Comparison of ENCODE assay signal across 17 cellular contexts in the genomic region with DNA sequence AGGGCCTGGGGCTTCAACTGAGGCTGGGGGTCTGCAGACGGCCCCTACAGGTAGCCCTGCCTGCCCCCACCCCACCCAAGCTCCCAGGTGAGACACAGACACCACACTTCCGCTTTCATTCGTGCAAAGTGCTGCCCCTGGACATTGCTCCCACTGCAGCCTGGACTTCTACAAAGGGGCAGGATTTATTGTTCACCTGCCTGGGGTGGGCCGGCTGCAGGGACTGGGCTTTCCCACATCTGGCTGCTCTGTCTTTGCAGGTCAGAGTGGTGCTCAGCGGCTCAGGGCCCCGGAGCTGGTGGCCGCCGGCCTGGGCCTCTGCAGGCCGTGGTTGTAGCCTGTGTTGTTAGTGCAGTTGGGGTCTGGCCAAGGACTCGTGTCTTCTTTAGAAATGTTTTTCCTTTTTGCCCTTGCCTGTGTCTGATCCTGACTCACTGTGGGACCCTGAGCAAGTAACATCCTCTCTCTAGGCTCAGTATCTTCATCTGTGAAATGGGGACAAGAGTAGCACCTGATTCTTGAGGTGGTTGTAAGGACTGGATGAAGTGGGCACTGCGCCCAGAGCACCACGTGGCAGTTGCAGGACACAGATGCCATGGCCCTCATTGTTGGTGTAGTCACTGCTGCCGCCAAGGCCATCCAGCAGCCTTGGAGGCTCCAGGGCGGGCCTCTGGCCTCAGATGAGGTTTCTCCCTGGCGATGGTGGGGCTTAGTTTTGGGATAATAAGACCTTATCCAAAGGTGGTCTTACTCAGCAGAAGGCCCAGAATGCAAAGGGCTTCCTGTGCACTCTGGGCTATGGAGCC.
DNase-seq lines count a peak whose midpoint lies in the region; ATAC-seq and TF ChIP-seq lines count a peak whose summit lies in the region.
"Had no signal": no experiment of that assay in that cellular context is flagged by ENCODE, and none has a peak within 500 bp of the region (broad histone marks: within the 10 kb centered on the region; RNA-seq: fewer than 3 reads in every experiment).

No MANE protein-coding gene starts in this region.

- POLR2A ChIA-PET in HCT116 (lab: Charles Lee) (no interaction called here), OCI-LY7 (lab: Charles Lee) (no interaction called here)

- H3K9me3 ChIP-seq in HCT116 (ENCODE audit: control insufficient read depth in 1 of 2, insufficient read depth in 1 of 2, low read depth in 1 of 2, low read length in 2 of 2): no peaks in the 10 kb centered on the region
- no peaks in the 10 kb centered on the region for H3K9me3 ChIP-seq in lower lobe of right lung
- no peaks in the 10 kb centered on the region for H3K9me3 ChIP-seq in OCI-LY7 (ENCODE audit: low read length)
- H3K9me3 ChIP-seq: A549, MG63 had no signal

- H3K4me2 ChIP-seq in HCT116 (ENCODE audit: low read length) (peak overlapping the region; percentile 78; the same call in 1 of the 2 replicates), OCI-LY7 (ENCODE audit: low read length) (no peak overlapping the region)
- H3K4me2 ChIP-seq: KMS-11 had no signal

- H3K27ac Mint-ChIP-seq in activated naive CD4-positive, alpha-beta T cell treated with anti-CD3 and anti-CD28 coated beads, Interleukin-2, amount 50 U/mL, for 24 hours: no peak overlapping the region
- H3K27ac Mint-ChIP-seq in activated naive CD4-positive, alpha-beta T cell treated with anti-CD3 and anti-CD28 coated beads, Interleukin-2, amount 50 U/mL, for 72 hours: no peak overlapping the region
- H3K27ac Mint-ChIP-seq: GM23338 had no signal

- H3K4me3 Mint-ChIP-seq in activated naive CD4-positive, alpha-beta T cell treated with anti-CD3 and anti-CD28 coated beads, Interleukin-2, amount 50 U/mL, for 24 hours: peak overlapping the region; percentile 51

- no peaks in the 10 kb centered on the region; a peak in 1 of 4 replicates for H3K36me3 ChIP-seq in HCT116 (ENCODE audit: control insufficient read depth in 1 of 2, insufficient read depth in 2 of 2, low read length in 2 of 2)
- no peaks in the 10 kb centered on the region for H3K36me3 ChIP-seq in lower lobe of right lung
- no peaks in the 10 kb centered on the region for H3K36me3 ChIP-seq in OCI-LY7 (ENCODE audit: insufficient read depth, low read length)
- H3K36me3 ChIP-seq: MG63 had no signal

- H3K4me3 ChIP-seq in HCT116 (replicated peaks in 1 of 2; ENCODE audit: low read depth in 1 of 2, low read length in 2 of 2) (no peak overlapping the region), lower lobe of right lung (no peak overlapping the region), OCI-LY7 (ENCODE audit: low read depth, low read length, poor library complexity, severe bottlenecking) (no peak overlapping the region)
- H3K4me3 ChIP-seq: A549, MG63 had no signal

- ATAC-seq in activated naive CD4-positive, alpha-beta T cell treated with anti-CD3 and anti-CD28 coated beads, Interleukin-2, amount 50 U/mL, for 72 hours: no peak
- ATAC-seq in HCT116: no peak
- ATAC-seq in lower lobe of right lung: no peak

- H3K4me1 Mint-ChIP-seq in activated naive CD4-positive, alpha-beta T cell treated with anti-CD3 and anti-CD28 coated beads, Interleukin-2, amount 50 U/mL, for 24 hours: no peaks in the 10 kb centered on the region

- no peak for TF ChIP-seq RAD21 in HCT116 (IDR thresholded peaks at IDR 0.05; ENCODE audit: low read depth)

- intact Hi-C loops in HCT116 (cut with micrococcal nuclease): loop anchor here (5.0 kb wide), 1 partner anchor 349 kb away; no protein-coding TSS in a partner anchor
- intact Hi-C loops in lower lobe of right lung (cut with DNase I): no loop called here
- intact Hi-C loops in OCI-LY7 (cut with micrococcal nuclease; ENCODE audit: unreplicated experiment): no loop called here

- no peaks in the 10 kb centered on the region for H3K9me3 Mint-ChIP-seq in activated naive CD4-positive, alpha-beta T cell treated with anti-CD3 and anti-CD28 coated beads, Interleukin-2, amount 50 U/mL, for 24 hours
- no peaks in the 10 kb centered on the region for H3K9me3 Mint-ChIP-seq in activated naive CD4-positive, alpha-beta T cell treated with anti-CD3 and anti-CD28 coated beads, Interleukin-2, amount 50 U/mL, for 72 hours
- H3K9me3 Mint-ChIP-seq: GM23338 had no signal

- H3K79me2 ChIP-seq in HCT116 (ENCODE audit: insufficient read depth, low read length) (no peaks in the 10 kb centered on the region), OCI-LY7 (ENCODE audit: insufficient read depth, low read depth, low read length) (no peaks in the 10 kb centered on the region)

- H4K20me1 ChIP-seq in HCT116 (ENCODE audit: insufficient read depth): no peaks in the 10 kb centered on the region
- no peaks in the 10 kb centered on the region for H4K20me1 ChIP-seq in OCI-LY7 (ENCODE audit: insufficient read depth, low read length)

- TF ChIP-seq POLR2A in HCT116 (IDR thresholded peaks at IDR 0.05; ENCODE audit: borderline replicate concordance, extremely low read depth, insufficient read depth, insufficient read length): no peak

- peaks cover 15% of the 10 kb centered on the region for H3K27me3 Mint-ChIP-seq in activated naive CD4-positive, alpha-beta T cell treated with anti-CD3 and anti-CD28 coated beads, Interleukin-2, amount 50 U/mL, for 24 hours

- no peaks in the 10 kb centered on the region for H3K9me2 ChIP-seq in HCT116 (ENCODE audit: insufficient read depth)
- H3K9me2 ChIP-seq in OCI-LY7 (ENCODE audit: insufficient read depth, low read length): no peaks in the 10 kb centered on the region

- RAD21 ChIA-PET in HCT116 (lab: Charles Lee; ENCODE audit: low non-redundant PET in 1 of 2, low total read pairs in 2 of 2, uncharacterized antibody in 2 of 2, unreplicated experiment in 2 of 2): no interaction called here

- H3K27ac ChIP-seq in HCT116 (ENCODE audit: low read depth, low read length): no peak overlapping the region; the same call in 1 of the 2 replicates
- no peak overlapping the region for H3K27ac ChIP-seq in lower lobe of right lung
- no peak overlapping the region for H3K27ac ChIP-seq in OCI-LY7 (ENCODE audit: low read depth, low read length, poor library complexity, severe bottlenecking)
- H3K27ac ChIP-seq: A549, C4-2B, KMS-11 had no signal

- no peak for TF ChIP-seq CTCF in HCT116 (IDR thresholded peaks at IDR 0.05 in 2 of 3, conservative IDR thresholded peaks at IDR 0.05 in 1 of 3; ENCODE audit: borderline replicate concordance in 1 of 3, insufficient read depth in 1 of 3, low read depth in 2 of 3, low read length in 2 of 3)
- TF ChIP-seq CTCF in lower lobe of right lung (IDR thresholded peaks at IDR 0.05): no peak
- no peak for TF ChIP-seq CTCF in OCI-LY7 (conservative IDR thresholded peaks at IDR 0.05; ENCODE audit: low read length)

- no peak overlapping the region for H3K9ac ChIP-seq in HCT116 (ENCODE audit: low read length)
- H3K9ac ChIP-seq: KMS-11 had no signal

- H3K27me3 ChIP-seq in HCT116 (ENCODE audit: insufficient read depth, low read length) (no peaks in the 10 kb centered on the region), lower lobe of right lung (ENCODE audit: low read depth) (peaks cover 54% of the 10 kb centered on the region)

- CTCF ChIA-PET in HCT116 (lab: Charles Lee) (no interaction called here), OCI-LY7 (lab: Charles Lee; ENCODE audit: unreplicated experiment) (no interaction called here)

- H3K4me1 ChIP-seq in HCT116 (ENCODE audit: control insufficient read depth in 1 of 2, insufficient read depth in 2 of 2, low read length in 2 of 2): peaks cover 0 to 9% of the 10 kb centered on the region in 2 experiments; a peak in 1 of 4 replicates
- H3K4me1 ChIP-seq in lower lobe of right lung: no peaks in the 10 kb centered on the region
- no peaks in the 10 kb centered on the region for H3K4me1 ChIP-seq in OCI-LY7 (ENCODE audit: insufficient read depth, low read length, poor library complexity, severe bottlenecking)

- no peak for DNase-seq in activated naive CD4-positive, alpha-beta T cell treated with anti-CD3 and anti-CD28 coated beads, Interleukin-2, amount 50 U/mL, for 72 hours (ENCODE audit: low spot score in 2 of 2)
- no peak for DNase-seq in HCT116 (ENCODE audit: low read depth, low spot score)
- peak; percentile 43 for DNase-seq in lower lobe of right lung
- peak; percentile 16 for DNase-seq in stimulated activated CD8-positive, alpha-beta memory T cell treated with anti-CD3 and anti-CD28 coated beads, Interleukin-4, amount 100 ng/mL, for 48 hours
- DNase-seq in cerebellum (ENCODE audit: low spot score): no peak
- DNase-seq in OCI-LY7 (ENCODE audit: low spot score): no peak
- no peak for DNase-seq in AML-193 (lab: John Stamatoyannopoulos, UW)
- DNase-seq: GF-D8, MG63, NCI-H2081 treated with DMSO at 0.1 percent for 48 hours, NCI-H82, SIG-M5 had no signal

- H3K36me3 Mint-ChIP-seq in activated naive CD4-positive, alpha-beta T cell treated with anti-CD3 and anti-CD28 coated beads, Interleukin-2, amount 50 U/mL, for 24 hours: no peaks in the 10 kb centered on the region
- H3K36me3 Mint-ChIP-seq in activated naive CD4-positive, alpha-beta T cell treated with anti-CD3 and anti-CD28 coated beads, Interleukin-2, amount 50 U/mL, for 72 hours: no peaks in the 10 kb centered on the region

- H2AFZ ChIP-seq in HCT116 (ENCODE audit: low read depth, low read length, poor library complexity, severe bottlenecking): no peak overlapping the region
- no peak overlapping the region for H2AFZ ChIP-seq in OCI-LY7 (ENCODE audit: low read length)
- H2AFZ ChIP-seq: GM23338 had no signal

- BruUV-seq in HCT116 (replicated peaks; lab: Mats Ljungman, UMichigan): no TSS peak
- BruUV-seq in OCI-LY7 (replicated peaks; lab: Mats Ljungman, UMichigan): no TSS peak

TF ChIP-seq in HCT116, 20 proteins besides CTCF, POLR2A, EP300 and RAD21 (continues in another document):
- no peak for TF ChIP-seq ZNF274 (IDR thresholded peaks at IDR 0.05; ENCODE audit: low read depth, low read length)
- no peak for TF ChIP-seq YY1 (IDR thresholded peaks at IDR 0.05; ENCODE audit: extremely low read depth, insufficient replicate concordance, low read depth, low read length)
- TF ChIP-seq EZH2 (IDR thresholded peaks at IDR 0.05): no peak
- no peak for TF ChIP-seq EGR1 (IDR thresholded peaks at IDR 0.05; ENCODE audit: low read depth)
- TF ChIP-seq, protein P1, sequence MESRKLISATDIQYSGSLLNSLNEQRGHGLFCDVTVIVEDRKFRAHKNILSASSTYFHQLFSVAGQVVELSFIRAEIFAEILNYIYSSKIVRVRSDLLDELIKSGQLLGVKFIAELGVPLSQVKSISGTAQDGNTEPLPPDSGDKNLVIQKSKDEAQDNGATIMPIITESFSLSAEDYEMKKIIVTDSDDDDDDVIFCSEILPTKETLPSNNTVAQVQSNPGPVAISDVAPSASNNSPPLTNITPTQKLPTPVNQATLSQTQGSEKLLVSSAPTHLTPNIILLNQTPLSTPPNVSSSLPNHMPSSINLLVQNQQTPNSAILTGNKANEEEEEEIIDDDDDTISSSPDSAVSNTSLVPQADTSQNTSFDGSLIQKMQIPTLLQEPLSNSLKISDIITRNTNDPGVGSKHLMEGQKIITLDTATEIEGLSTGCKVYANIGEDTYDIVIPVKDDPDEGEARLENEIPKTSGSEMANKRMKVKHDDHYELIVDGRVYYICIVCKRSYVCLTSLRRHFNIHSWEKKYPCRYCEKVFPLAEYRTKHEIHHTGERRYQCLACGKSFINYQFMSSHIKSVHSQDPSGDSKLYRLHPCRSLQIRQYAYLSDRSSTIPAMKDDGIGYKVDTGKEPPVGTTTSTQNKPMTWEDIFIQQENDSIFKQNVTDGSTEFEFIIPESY (IDR thresholded peaks at IDR 0.05; ENCODE audit: extremely low read depth, insufficient replicate concordance, low read length): no peak
- no peak for TF ChIP-seq SP1 (IDR thresholded peaks at IDR 0.05; ENCODE audit: low read depth)

Comparison
In these comparisons a context has a peak if more than half of its experiments do, and no peak if none do; other contexts are left out.
1. DNase-seq: peak in lower lobe of right lung (single experiment) and stimulated activated CD8-positive, alpha-beta memory T cell treated with anti-CD3 and anti-CD28 coated beads, Interleukin-4, amount 100 ng/mL, for 48 hours (single experiment); none in activated naive CD4-positive, alpha-beta T cell treated with anti-CD3 and anti-CD28 coated beads, Interleukin-2, amount 50 U/mL, for 72 hours (0 of 2), HCT116 (single experiment), cerebellum (single experiment), OCI-LY7 (single experiment) and AML-193 (0 of 2).